Comparison of ENCODE assay signal across 2 cellular contexts in genomic region chr5:141617682-141618029, GRCh38.
TF ChIP-seq lines count a peak whose summit lies in the region.

No MANE protein-coding gene starts in this region.

TF ChIP-seq in SK-N-SH, 30 proteins besides CTCF, POLR2A, EP300 and RAD21 (continued from another document):
- TF ChIP-seq REST (IDR thresholded peaks at IDR 0.05; ENCODE audit: low read depth, low read length) (no peak), TEAD4 (IDR thresholded peaks at IDR 0.05; ENCODE audit: borderline replicate concordance, insufficient read depth) (no peak), NRF1 (IDR thresholded peaks at IDR 0.05; ENCODE audit: low read depth, low read length) (no peak), PBX3 (IDR thresholded peaks at IDR 0.05) (no peak), EZH2phosphoT487 (IDR thresholded peaks at IDR 0.05; ENCODE audit: borderline replicate concordance, low read depth) (no peak), SMC3 (IDR thresholded peaks at IDR 0.05; ENCODE audit: low read depth, low read length) (no peak), SIN3A (IDR thresholded peaks at IDR 0.05; ENCODE audit: borderline replicate concordance, low read depth, low read length) (no peak), NFIC (IDR thresholded peaks at IDR 0.05; ENCODE audit: borderline replicate concordance) (no peak), IRF3 (IDR thresholded peaks at IDR 0.05; ENCODE audit: low read depth, low read length) (no peak), RFX5 (IDR thresholded peaks at IDR 0.05; ENCODE audit: low read length) (no peak), ELF1 (IDR thresholded peaks at IDR 0.05) (no peak), GABPA (IDR thresholded peaks at IDR 0.05; ENCODE audit: low read depth) (no peak), MAX (IDR thresholded peaks at IDR 0.05; ENCODE audit: low read depth) (no peak), YY1 (IDR thresholded peaks at IDR 0.05; ENCODE audit: low read depth) (no peak), FOXM1 (IDR thresholded peaks at IDR 0.05; ENCODE audit: low read depth) (no peak), ZBTB33 (IDR thresholded peaks at IDR 0.05; ENCODE audit: borderline replicate concordance, low read depth) (no peak), JUND (IDR thresholded peaks at IDR 0.05) (no peak), FOSL2 (IDR thresholded peaks at IDR 0.05; ENCODE audit: borderline replicate concordance, low read depth) (no peak)

TF ChIP-seq in SK-N-SH treated with all-trans-retinoic acid at 6 μM for 48 hours, 23 proteins besides CTCF, POLR2A, EP300 and RAD21 (continued from another document):
- TF ChIP-seq TSHZ2 (CRISPR knock-in tag; IDR thresholded peaks at IDR 0.05) (no peak), PATZ1 (CRISPR knock-in tag; IDR thresholded peaks at IDR 0.05; ENCODE audit: borderline replicate concordance) (no peak), ARNTL (CRISPR knock-in tag; IDR thresholded peaks at IDR 0.05; ENCODE audit: borderline replicate concordance, low read depth) (no peak), CSDC2 (CRISPR knock-in tag; IDR thresholded peaks at IDR 0.05) (no peak), GLIS3 (CRISPR knock-in tag; IDR thresholded peaks at IDR 0.05) (no peak), ZFP3 (CRISPR knock-in tag; IDR thresholded peaks at IDR 0.05) (no peak), PPARA (CRISPR knock-in tag; IDR thresholded peaks at IDR 0.05; ENCODE audit: borderline replicate concordance) (no peak), ZNF565 (CRISPR knock-in tag; conservative IDR thresholded peaks at IDR 0.05; ENCODE audit: low read depth) (no peak), BACH2 (CRISPR knock-in tag; IDR thresholded peaks at IDR 0.05; ENCODE audit: borderline replicate concordance) (no peak), ESRRG (CRISPR knock-in tag; IDR thresholded peaks at IDR 0.05) (no peak)
